In genomic region chr10:79869439-79870097, GRCh38 we compare ENCODE assay signal across 8 cellular contexts. TPM values are rescaled to one million over a fixed set of nuclear protein-coding genes. Genes with fewer than 3 reads are reported as not detected.
DNase-seq lines count a peak whose midpoint lies in the region; ATAC-seq, FAIRE-seq and TF ChIP-seq lines count a peak whose summit lies in the region.
"Not testable (repeated sequence)": the region's sequence is repeated elsewhere in the genome, so short reads cannot be mapped to it uniquely, and the experiment has no call there.
"Had no signal": no experiment of that assay in that cellular context is flagged by ENCODE, and none has a peak within 500 bp of the region (broad histone marks: within the 10 kb centered on the region; RNA-seq: fewer than 3 reads in every experiment).

No MANE protein-coding gene starts in this region.

- not testable (repeated sequence) for TF ChIP-seq EP300 in GM12878 (IDR thresholded peaks at IDR 0.05; ENCODE audit: borderline replicate concordance in 1 of 2, control insufficient read depth in 1 of 2, low read depth in 2 of 2, low read length in 2 of 2)

- not testable (repeated sequence) for H3K9me3 Mint-ChIP-seq in activated CD8-positive, alpha-beta T cell treated with anti-CD3 and anti-CD28 coated beads for 36 hours

- ATAC-seq in GM18511 (IDR thresholded peaks at IDR 0.05; ENCODE audit: unreplicated experiment) (peak; percentile 72), GM12878 (peak; percentile 38; the same call in 1 of the 3 replicates)
- peak; percentile 64 for ATAC-seq in activated CD8-positive, alpha-beta T cell treated with anti-CD3 and anti-CD28 coated beads for 36 hours

- not testable (repeated sequence) for H3K4me1 ChIP-seq in GM12878 (ENCODE audit: control insufficient read depth, insufficient read depth, low read length)

- not testable (repeated sequence) for H3K9ac ChIP-seq in GM12878 (ENCODE audit: control insufficient read depth, insufficient read depth, low read length)

- H3K36me3 Mint-ChIP-seq in activated CD8-positive, alpha-beta T cell treated with anti-CD3 and anti-CD28 coated beads for 36 hours (ENCODE audit: low read depth): not testable (repeated sequence)

- H3K9me3 ChIP-seq in GM12878 (replicated peaks; ENCODE audit: control insufficient read depth, insufficient read depth, low read length): not testable (repeated sequence)

- not testable (repeated sequence) for H3K79me2 ChIP-seq in GM12878 (ENCODE audit: control insufficient read depth, insufficient read depth, low read length)

- H3K27me3 Mint-ChIP-seq in activated CD8-positive, alpha-beta T cell treated with anti-CD3 and anti-CD28 coated beads for 36 hours: not testable (repeated sequence)

- not testable (repeated sequence) for H3K4me2 ChIP-seq in GM12878 (ENCODE audit: control insufficient read depth, insufficient read depth)

- SMC1A ChIA-PET in GM12878 (lab: Charles Lee; ENCODE audit: uncharacterized antibody, unreplicated experiment): not testable (repeated sequence)

- not testable (repeated sequence) for H3K36me3 ChIP-seq in GM12878 (ENCODE audit: control insufficient read depth in 2 of 2, insufficient read depth in 2 of 2, low read length in 1 of 2); kidney epithelial cell (ENCODE audit: control insufficient read depth, insufficient read depth, low read length)

- RAD21 ChIA-PET in GM12878 (lab: Charles Lee; ENCODE audit: unreplicated experiment): not testable (repeated sequence)

- WGBS in GM12878 (ENCODE audit: insufficient coverage, insufficient replicate concordance, low lambda C conversion rate, missing lambda C conversion rate): 7% methylated on average over 4 of the region's 5 CpGs

- not testable (repeated sequence) for BruUV-seq in GM12878 (replicated peaks; lab: Mats Ljungman, UMichigan)

- not testable (repeated sequence) for H3K4me3 Mint-ChIP-seq in activated CD8-positive, alpha-beta T cell treated with anti-CD3 and anti-CD28 coated beads for 36 hours

- intact Hi-C loops in activated CD8-positive, alpha-beta T cell treated with anti-CD3 and anti-CD28 coated beads for 36 hours (cut with micrococcal nuclease); GM12878 (cut with micrococcal nuclease; ENCODE audit: unreplicated experiment): not testable (repeated sequence)

- H3K27ac ChIP-seq in GM12878 (ENCODE audit: control insufficient read depth, insufficient read depth): not testable (repeated sequence)

- in situ Hi-C loops in GM12878 (cut with MboI): not testable (repeated sequence)

- not testable (repeated sequence) for TF ChIP-seq POLR2A in GM12878 (IDR thresholded peaks at IDR 0.05; ENCODE audit: low read depth, low read length)

- TF ChIP-seq RAD21 in GM12878 (IDR thresholded peaks at IDR 0.05; ENCODE audit: insufficient read depth, low read depth, low read length): not testable (repeated sequence)

- H4K20me1 ChIP-seq in GM12878 (ENCODE audit: control insufficient read depth, insufficient read depth): not testable (repeated sequence)

- not testable (repeated sequence) for H3K27ac Mint-ChIP-seq in activated CD8-positive, alpha-beta T cell treated with anti-CD3 and anti-CD28 coated beads for 36 hours

- H2AFZ ChIP-seq in GM12878 (ENCODE audit: control insufficient read depth, low read depth, low read length): not testable (repeated sequence)

- not testable (repeated sequence) for H3K4me1 Mint-ChIP-seq in activated CD8-positive, alpha-beta T cell treated with anti-CD3 and anti-CD28 coated beads for 36 hours (ENCODE audit: low read depth)

- FAIRE-seq in GM12878 (lab: Jason Lieb, UNC): not testable (repeated sequence)

- peak; percentile 43 for DNase-seq in M059J (ENCODE audit: low read depth)
- peak; percentile 19 for DNase-seq in activated CD8-positive, alpha-beta T cell treated with anti-CD3 and anti-CD28 coated beads for 36 hours
- not testable (repeated sequence) for DNase-seq in GM12878 (ENCODE audit: low read depth, low spot score)
- DNase-seq in fibroblast of pulmonary artery (ENCODE audit: low read depth): peak; percentile 30
- peak; percentile 48 for DNase-seq in kidney epithelial cell (ENCODE audit: low read depth)
- DNase-seq in skeletal muscle cell (ENCODE audit: low read depth): peak; percentile 20

- not testable (repeated sequence) for H3K4me3 ChIP-seq in GM12878; fibroblast of pulmonary artery (replicated peaks; ENCODE audit: low read depth, low read length); kidney epithelial cell (ENCODE audit: low read depth, low read length); skeletal muscle cell (ENCODE audit: low read depth, low read length)

- CTCF ChIA-PET in activated CD8-positive, alpha-beta T cell treated with anti-CD3 and anti-CD28 coated beads for 36 hours (lab: Charles Lee); GM12878 (lab: Yijun Ruan, JAX): not testable (repeated sequence)

- POLR2A ChIA-PET in activated CD8-positive, alpha-beta T cell treated with anti-CD3 and anti-CD28 coated beads for 36 hours (lab: Charles Lee); GM12878 (lab: Charles Lee): not testable (repeated sequence)

- TF ChIP-seq CTCF in activated CD8-positive, alpha-beta T cell treated with anti-CD3 and anti-CD28 coated beads for 36 hours (IDR thresholded peaks at IDR 0.05); GM12878 (IDR thresholded peaks at IDR 0.05 in 2 of 3, conservative IDR thresholded peaks at IDR 0.05 in 1 of 3; ENCODE audit: control insufficient read depth in 2 of 3, extremely low read depth in 1 of 3, insufficient read depth in 1 of 3, low read depth in 3 of 3, low read length in 3 of 3); fibroblast of pulmonary artery (IDR thresholded peaks at IDR 0.05; ENCODE audit: low read length, missing control alignments); kidney epithelial cell (IDR thresholded peaks at IDR 0.05; ENCODE audit: insufficient read depth, low read length, poor library complexity, severe bottlenecking): not testable (repeated sequence)

- not testable (repeated sequence) for H3K27me3 ChIP-seq in GM12878 (replicated peaks in 1 of 2; ENCODE audit: control insufficient read depth in 2 of 2, insufficient read depth in 2 of 2, low read length in 1 of 2); kidney epithelial cell (ENCODE audit: control insufficient read depth, insufficient read depth, low read length)

RNA-seq across cellular contexts. Expression of gene NUTM2E, which starts 43.0 kb away (rescaled TPM):
- 0.05 TPM in 1 of 2 replicates, not detected in the other for total RNA-seq in M059J (2014; rRNA removed; shearing (Covaris generic))
- total RNA-seq in activated CD8-positive, alpha-beta T cell treated with anti-CD3 and anti-CD28 coated beads for 36 hours: under 1 TPM in 1 of 2 experiments, not detected in 1; 0.23 TPM
- total RNA-seq in GM12878 (2013; cell fraction: nucleolus; rRNA removed): 0.17 and 0.23 TPM in 2 replicates
- 0.44 and 0.73 TPM in 2 replicates for total RNA-seq in GM12878 (2014; rRNA removed)
- total RNA-seq in GM12878 (2014; rRNA removed; fragmentation: Illumina TruSeq; extraction: Trizol): 0.27 and 0.32 TPM in 2 replicates
- 0.58 and 0.90 TPM in 2 replicates for total RNA-seq in GM12878 (2021)
- not detected for polyA plus RNA-seq in GM12878 (2011; ENCODE audit: low read depth)
- polyA plus RNA-seq in GM12878 (2011; rRNA removed): 0.19 and 0.24 TPM in 2 replicates
- polyA plus RNA-seq in GM12878 (2011; cell fraction: cytosol; rRNA removed): 0.22 and 0.30 TPM in 2 replicates
- polyA plus RNA-seq in GM12878 (2011; cell fraction: nucleus; rRNA removed): 0.23 and 0.30 TPM in 2 replicates
- polyA plus RNA-seq in GM12878 (2012): 0.11 and 0.12 TPM in 2 replicates
- 0.05 and 0.26 TPM in 2 replicates for polyA plus RNA-seq in GM12878 (2014; fragmentation: Illumina TruSeq; extraction: Trizol)
- not detected for polyA plus RNA-seq in GM12878 (2014; fragmentation: Nextera tagmentation; extraction: Ambion mirVana)
- 0.22 and 0.53 TPM in 2 replicates for polyA plus RNA-seq in GM12878 (2014; rRNA removed)
- under 1 TPM in 1 of 2 experiments, not detected in 1; 0.07 TPM for polyA plus RNA-seq in GM12878 (2016; fragmentation: Nextera tagmentation; extraction: Ambion mirVana)
- 0.46 TPM in 1 of 2 replicates, not detected in the other for polyA minus RNA-seq in GM12878 (2011; rRNA and poly(A)+ RNA removed)
- not detected in 2 replicates for polyA minus RNA-seq in GM12878 (2011; cell fraction: cytosol; rRNA and poly(A)+ RNA removed)
- polyA minus RNA-seq in GM12878 (2011; cell fraction: nucleus; rRNA and poly(A)+ RNA removed): 0.19 and 0.36 TPM in 2 replicates
- 1.3 TPM in 1 of 2 replicates, not detected in the other for total RNA-seq in kidney epithelial cell
- total RNA-seq: skeletal muscle tissue had no signal
